Comparison of ENCODE assay signal across 8 cellular contexts in genomic region chr20:62818592-62819493, GRCh38. TPM values are rescaled to one million over a fixed set of nuclear protein-coding genes. Genes with fewer than 3 reads are reported as not detected.
DNase-seq lines count a peak whose midpoint lies in the region; ATAC-seq and TF ChIP-seq lines count a peak whose summit lies in the region.

No MANE protein-coding gene starts in this region.

- H3K27me3 ChIP-seq in left ventricle myocardium inferior (ENCODE audit: low read depth), result peaks cover 65% of the 10 kb centered on the region

- H3K4me1 ChIP-seq in left ventricle myocardium inferior, result peaks cover 59% of the 10 kb centered on the region

- intact Hi-C loops in left ventricle myocardium inferior (cut with micrococcal nuclease), result no loop called here

- DNase-seq in HUDEP-2 (lab: John Stamatoyannopoulos, UW; ENCODE audit: unreplicated experiment in 76 of 76) (peak in 64 of 76 experiments; percentile 10 to 80 (median 53)), amygdala (lab: John Stamatoyannopoulos, UW) (peak in 44 of 56 donors; percentile 35 to 89 (median 61)), left ventricle myocardium inferior (peak; percentile 76), superior temporal gyrus (ENCODE audit: extremely low spot score) (peak; percentile 71), GM13976 (ENCODE audit: low spot score) (no peak)
- DNase-seq in activated CD8-positive, alpha-beta memory T cell treated with anti-CD3 and anti-CD28 coated beads, Interleukin-2, amount 50 U/mL, for 48 hours, result no peak

- ATAC-seq in GM18517 (IDR thresholded peaks at IDR 0.05; ENCODE audit: unreplicated experiment) (no peak), GM18907 (IDR thresholded peaks at IDR 0.05; ENCODE audit: unreplicated experiment) (no peak)

- peak overlapping the region; percentile 79 for H3K27ac ChIP-seq in left ventricle myocardium inferior (replicated peaks)

- no peaks in the 10 kb centered on the region for H3K36me3 ChIP-seq in left ventricle myocardium inferior

- no peaks in the 10 kb centered on the region for H3K9me3 ChIP-seq in left ventricle myocardium inferior (replicated peaks)

- TF ChIP-seq CTCF in left ventricle myocardium inferior (IDR thresholded peaks at IDR 0.05; ENCODE audit: borderline replicate concordance) (no peak), GM13976 (IDR thresholded peaks at IDR 0.05; ENCODE audit: borderline replicate concordance, control extremely low read depth, extremely low read depth, insufficient read depth, missing control alignments) (no peak)

- peak overlapping the region; percentile 59 for H3K4me3 ChIP-seq in left ventricle myocardium inferior

- in situ Hi-C loops in GM13976 (cut with MboI; ENCODE audit: low sequenced_read_pairs, unreplicated experiment), result no loop called here

RNA-seq across cellular contexts. Expression of gene COL9A3, which starts 2.0 kb away (rescaled TPM):
- 2.1 TPM for total RNA-seq in left ventricle myocardium inferior

RNA-seq across cellular contexts. Expression of gene OGFR, which starts 14.2 kb away (rescaled TPM):
- 19.2 TPM for total RNA-seq in left ventricle myocardium inferior

RNA-seq across cellular contexts. Expression of gene MRGBP, which starts 22.6 kb away (rescaled TPM):
- total RNA-seq in left ventricle myocardium inferior, result 9.8 TPM

RNA-seq across cellular contexts. Expression of gene TCFL5, which starts 42.8 kb away (rescaled TPM):
- 6.6 TPM for total RNA-seq in left ventricle myocardium inferior

Comparison
In these comparisons a context has a peak if more than half of its experiments do, and no peak if none do; other contexts are left out.
1. DNase-seq: peak in HUDEP-2 (64 of 76), amygdala (44 of 56), left ventricle myocardium inferior (single experiment) and superior temporal gyrus (single experiment); none in activated CD8-positive, alpha-beta memory T cell treated with anti-CD3 and anti-CD28 coated beads, Interleukin-2, amount 50 U/mL, for 48 hours (single experiment) and GM13976 (single experiment).